Comparison of ENCODE assay signal across 1 cellular context in genomic region chr14:23610090-23610814, GRCh38.
TF ChIP-seq lines count a peak whose summit lies in the region.

No MANE protein-coding gene starts in this region.

TF ChIP-seq in HepG2, 621 proteins besides CTCF, POLR2A, EP300 and RAD21 (continued from another document and continues in another):
- TF ChIP-seq TEF (CRISPR knock-in tag; IDR thresholded peaks at IDR 0.05) (0 out of 2 replicates have a peak, but pooled peaks have one; percentile 57), AGO2 (optimal IDR thresholded peaks at IDR 0.05; ENCODE audit: low read depth, low read length) (no peak), HMG20A (CRISPR knock-in tag; IDR thresholded peaks at IDR 0.05; ENCODE audit: borderline replicate concordance) (peak; percentile 72; the same call in 1 of the 2 replicates), CBX5 (CRISPR knock-in tag; IDR thresholded peaks at IDR 0.05; ENCODE audit: borderline replicate concordance) (no peak), FUBP1 (CRISPR knock-in tag; IDR thresholded peaks at IDR 0.05; ENCODE audit: borderline replicate concordance) (peak; percentile 47; the same call in 1 of the 2 replicates), ZNF878 (CRISPR knock-in tag; IDR thresholded peaks at IDR 0.05) (no peak), ZSCAN20 (CRISPR knock-in tag; IDR thresholded peaks at IDR 0.05; ENCODE audit: borderline replicate concordance) (peak; percentile 96; the same call in 1 of the 2 replicates), DZIP1 (CRISPR knock-in tag; IDR thresholded peaks at IDR 0.05) (no peak), ZNF547 (CRISPR knock-in tag; IDR thresholded peaks at IDR 0.05) (no peak; the same call in none of the 2 replicates), U2AF2 (IDR thresholded peaks at IDR 0.05; ENCODE audit: low read depth, low read length) (no peak), JUND (CRISPR knock-in tag; IDR thresholded peaks at IDR 0.05) (no peak), ZNF570 (CRISPR knock-in tag; IDR thresholded peaks at IDR 0.05; ENCODE audit: borderline replicate concordance) (no peak), POLR2G (IDR thresholded peaks at IDR 0.05; ENCODE audit: low read depth, low read length) (peak; percentile 81), FOSL2 (CRISPR knock-in tag; IDR thresholded peaks at IDR 0.05) (peak; percentile 53), ZNF546 (CRISPR knock-in tag; conservative IDR thresholded peaks at IDR 0.05) (no peak; the same call in 1 of the 2 replicates), AKAP8 (CRISPR knock-in tag; IDR thresholded peaks at IDR 0.05) (no peak), FOXM1 (CRISPR knock-in tag; IDR thresholded peaks at IDR 0.05) (no peak), YEATS2 (CRISPR knock-in tag; IDR thresholded peaks at IDR 0.05; ENCODE audit: borderline replicate concordance) (no peak), NR2F2 (IDR thresholded peaks at IDR 0.05; ENCODE audit: borderline replicate concordance, low read depth) (no peak), GRHL1 (CRISPR knock-in tag; conservative IDR thresholded peaks at IDR 0.05) (no peak), ARHGAP35 (CRISPR knock-in tag; IDR thresholded peaks at IDR 0.05; ENCODE audit: borderline replicate concordance) (no peak), ZNF772 (CRISPR knock-in tag; IDR thresholded peaks at IDR 0.05) (no peak; the same call in 1 of the 2 replicates), KDM5A (IDR thresholded peaks at IDR 0.05; ENCODE audit: borderline replicate concordance, low read length) (no peak), ZNF780A (CRISPR knock-in tag; IDR thresholded peaks at IDR 0.05) (no peak), DRAP1 (CRISPR knock-in tag; IDR thresholded peaks at IDR 0.05) (peak; percentile 57; the same call in 1 of the 2 replicates), ADNP (CRISPR knock-in tag; IDR thresholded peaks at IDR 0.05) (no peak), ZNF326 (CRISPR knock-in tag; IDR thresholded peaks at IDR 0.05; ENCODE audit: borderline replicate concordance) (no peak), SP4 (CRISPR knock-in tag; IDR thresholded peaks at IDR 0.05) (no peak), ZNF816 (CRISPR knock-in tag; IDR thresholded peaks at IDR 0.05; ENCODE audit: borderline replicate concordance) (no peak), GFI1 (CRISPR knock-in tag; IDR thresholded peaks at IDR 0.05; ENCODE audit: borderline replicate concordance) (peak; percentile 95), ZGPAT (CRISPR knock-in tag; IDR thresholded peaks at IDR 0.05) (peak; percentile 23; the same call in 1 of the 2 replicates), ZNF605 (CRISPR knock-in tag; IDR thresholded peaks at IDR 0.05) (0 out of 2 replicates have a peak, but pooled peaks have one; percentile 25), SMYD3 (CRISPR knock-in tag; IDR thresholded peaks at IDR 0.05) (0 out of 2 replicates have a peak, but pooled peaks have one; percentile 15), ZNF24 (IDR thresholded peaks at IDR 0.05) (no peak), THAP11 (CRISPR knock-in tag; IDR thresholded peaks at IDR 0.05) (peak; percentile 39; the same call in 1 of the 2 replicates), HNF4G (IDR thresholded peaks at IDR 0.05; ENCODE audit: borderline replicate concordance, low read depth, low read length) (peak; percentile 99), HNF4G (CRISPR knock-in tag; IDR thresholded peaks at IDR 0.05; ENCODE audit: borderline replicate concordance, low read depth) (peak; percentile 81; the same call in 1 of the 2 replicates), ZNF296 (CRISPR knock-in tag; conservative IDR thresholded peaks at IDR 0.05) (no peak), ZMYM2 (CRISPR knock-in tag; IDR thresholded peaks at IDR 0.05) (no peak; the same call in 1 of the 2 replicates), ATF4 (CRISPR knock-in tag; IDR thresholded peaks at IDR 0.05) (no peak; a peak in 1 of 4 replicates), ELF3 (CRISPR knock-in tag; IDR thresholded peaks at IDR 0.05) (peak; percentile 74), LRRFIP1 (CRISPR knock-in tag; conservative IDR thresholded peaks at IDR 0.05) (no peak), ZBTB46 (CRISPR knock-in tag; IDR thresholded peaks at IDR 0.05; ENCODE audit: borderline replicate concordance) (no peak; the same call in 1 of the 2 replicates), HOXA5 (CRISPR knock-in tag; IDR thresholded peaks at IDR 0.05) (peak; percentile 87; the same call in 1 of the 2 replicates), MAX (IDR thresholded peaks at IDR 0.05) (no peak)
